9 cellular contexts compared by ENCODE assay signal in the genomic region with DNA sequence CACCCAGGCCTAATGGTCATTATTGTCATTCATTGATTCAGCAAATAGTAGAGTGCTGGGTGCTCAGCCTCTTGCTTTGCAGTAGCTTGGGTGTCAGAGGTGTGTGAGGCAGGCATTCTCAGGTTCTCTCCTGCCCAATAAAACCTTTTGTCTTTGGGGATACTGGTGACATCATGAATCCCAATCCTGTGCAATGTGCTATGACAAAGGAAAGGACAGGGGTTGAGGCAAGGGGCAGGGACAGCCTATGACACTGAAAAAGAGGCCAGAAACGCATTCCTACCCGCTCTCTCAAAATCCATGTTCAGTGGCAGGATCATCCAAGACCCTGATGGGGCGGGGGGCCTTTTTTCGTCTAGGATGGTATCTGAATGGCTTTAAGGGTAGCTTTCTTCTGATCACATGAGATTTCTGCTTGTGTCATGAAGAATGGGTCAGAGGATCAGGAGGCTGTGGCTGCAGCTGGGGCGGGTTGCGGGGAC. TPM values are rescaled to one million over a fixed set of nuclear protein-coding genes. Genes with fewer than 3 reads are reported as not detected.
DNase-seq lines count a peak whose midpoint lies in the region; ATAC-seq and TF ChIP-seq lines count a peak whose summit lies in the region.
"Had no signal": no experiment of that assay in that cellular context is flagged by ENCODE, and none has a peak within 500 bp of the region (broad histone marks: within the 10 kb centered on the region; RNA-seq: fewer than 3 reads in every experiment).

No MANE protein-coding gene starts in this region.

- no peaks in the 10 kb centered on the region for H3K9me3 ChIP-seq in Loucy (ENCODE audit: insufficient read depth, low read depth, low read length)

- peak overlapping the region; percentile 83 for H3K4me2 ChIP-seq in Loucy (ENCODE audit: low read depth, low read length, poor library complexity, severe bottlenecking)

- no peaks in the 10 kb centered on the region for H3K9me3 Mint-ChIP-seq in natural killer cell treated with Interleukin-12 subunit alpha and Interleukin-12 subunit beta and Interleukin-15 and Interleukin-18, amount 100 ng/mL, for 72 hours

- ATAC-seq in natural killer cell treated with Interleukin-12 subunit alpha and Interleukin-12 subunit beta and Interleukin-15 and Interleukin-18, amount 100 ng/mL, for 72 hours = no peak
- no peak for ATAC-seq in GM21528 (IDR thresholded peaks at IDR 0.05; ENCODE audit: low FRiP score, unreplicated experiment)

- H3K9me2 ChIP-seq in Loucy (replicated peaks; ENCODE audit: low read depth, low read length) = no peaks in the 10 kb centered on the region

- no peaks in the 10 kb centered on the region for H3K27me3 ChIP-seq in Loucy (ENCODE audit: insufficient read depth, low read length, poor library complexity, severe bottlenecking)
- H3K27me3 ChIP-seq: foreskin keratinocyte had no signal

- DNase-seq in natural killer cell treated with Interleukin-12 subunit alpha and Interleukin-12 subunit beta and Interleukin-15 and Interleukin-18, amount 100 ng/mL, for 72 hours (ENCODE audit: low spot score) = no peak
- DNase-seq in GDM1 (lab: John Stamatoyannopoulos, UW) (no peak), NCI-H1105 (lab: John Stamatoyannopoulos, UW) (no peak), HCEC 1CT (no peak)

- H3F3A ChIP-seq in Loucy (ENCODE audit: low read depth) = no peaks in the 10 kb centered on the region

- H3K27ac Mint-ChIP-seq in natural killer cell treated with Interleukin-12 subunit alpha and Interleukin-12 subunit beta and Interleukin-15 and Interleukin-18, amount 100 ng/mL, for 72 hours = peak overlapping the region; percentile 77 to 86

- H3K9ac ChIP-seq in Loucy (ENCODE audit: low read depth, low read length, poor library complexity, severe bottlenecking) = peak overlapping the region; percentile 88

- H3K27me3 Mint-ChIP-seq in natural killer cell treated with Interleukin-12 subunit alpha and Interleukin-12 subunit beta and Interleukin-15 and Interleukin-18, amount 100 ng/mL, for 72 hours = no peaks in the 10 kb centered on the region

- peak overlapping the region; percentile 86 for H3K4me3 ChIP-seq in Loucy (ENCODE audit: low read length, poor library complexity, severe bottlenecking)

- peaks cover 25% of the 10 kb centered on the region for H3K4me1 ChIP-seq in Loucy (ENCODE audit: insufficient read depth, low read length, poor library complexity, severe bottlenecking)

- peaks cover 12% of the 10 kb centered on the region in 2 donors for H3K4me1 Mint-ChIP-seq in natural killer cell treated with Interleukin-12 subunit alpha and Interleukin-12 subunit beta and Interleukin-15 and Interleukin-18, amount 100 ng/mL, for 72 hours (ENCODE audit: low read depth in 2 of 2)

- TF ChIP-seq CTCF in C4-2B (conservative IDR thresholded peaks at IDR 0.05) (no peak), Loucy (conservative IDR thresholded peaks at IDR 0.05; ENCODE audit: low read length) (no peak)

- peaks cover 28% of the 10 kb centered on the region for H4K20me1 ChIP-seq in Loucy (ENCODE audit: insufficient read depth, low read length, poor library complexity, severe bottlenecking)

- H3K36me3 ChIP-seq in Loucy (ENCODE audit: insufficient read depth, low read length) = no peaks in the 10 kb centered on the region

- H2AFZ ChIP-seq in Loucy (ENCODE audit: low read length) = peak overlapping the region; percentile 91; the same call in 1 of the 2 replicates

- H3K4me3 Mint-ChIP-seq in natural killer cell treated with Interleukin-12 subunit alpha and Interleukin-12 subunit beta and Interleukin-15 and Interleukin-18, amount 100 ng/mL, for 72 hours = peak overlapping the region; percentile 85

- H3K27ac ChIP-seq in C4-2B (peak overlapping the region; percentile 92), cingulate gyrus (ENCODE audit: low read depth, low read length) (peak overlapping the region; percentile 87)

- no peaks in the 10 kb centered on the region for H3K36me3 Mint-ChIP-seq in natural killer cell treated with Interleukin-12 subunit alpha and Interleukin-12 subunit beta and Interleukin-15 and Interleukin-18, amount 100 ng/mL, for 72 hours

- H3K79me2 ChIP-seq in Loucy (ENCODE audit: insufficient read depth, low read length) = peaks cover 30% of the 10 kb centered on the region

RNA-seq across cellular contexts. Expression of a gene that starts 1.5 kb away (rescaled TPM):
- total RNA-seq in natural killer cell treated with Interleukin-12 subunit alpha and Interleukin-12 subunit beta and Interleukin-15 and Interleukin-18, amount 100 ng/mL, for 72 hours = 10 to 100 TPM; 28.0 to 50.9 TPM
